Comparison of ENCODE assay signal across 9 cellular contexts in genomic region chr10:123061865-123062264, GRCh38.
"Had no signal": no experiment of that assay in that cellular context is flagged by ENCODE, and none has a peak within 500 bp of the region (broad histone marks: within the 10 kb centered on the region; RNA-seq: fewer than 3 reads in every experiment).

No MANE protein-coding gene starts in this region.

- DNase-seq: H9, HCEC 1CT, IMR-90, KG1 had no signal

- H3K27ac ChIP-seq: HL-60 had no signal

- FAIRE-seq: H1, H54, K562 had no signal

- H3K4me3 ChIP-seq: GM23338, K562 had no signal

- ATAC-seq: GM23338, K562 had no signal
